In the genomic region with DNA sequence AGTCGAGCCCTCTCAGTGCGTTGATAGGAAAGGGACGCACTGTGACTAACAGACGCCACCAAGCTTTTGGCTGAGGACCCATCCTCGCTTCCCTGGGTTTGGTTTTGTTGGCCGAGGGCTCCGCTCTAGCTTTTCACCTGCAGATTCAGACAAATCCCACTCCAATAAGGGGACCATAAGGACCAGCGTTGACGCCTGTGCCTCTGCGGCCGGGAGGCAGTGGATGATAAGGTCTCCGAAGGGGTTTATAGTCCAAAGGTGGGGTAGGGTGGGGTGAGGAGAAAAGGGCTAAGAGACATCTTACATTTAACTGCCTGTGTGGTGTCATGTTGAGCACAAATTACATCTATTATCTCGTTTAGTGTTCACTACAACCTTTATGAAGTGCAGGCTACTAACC, we compare ENCODE assay signal across 1 cellular context.
TF ChIP-seq lines count a peak whose summit lies in the region.

No MANE protein-coding gene starts in this region.

TF ChIP-seq in GM12878, 131 proteins besides CTCF, POLR2A, EP300 and RAD21:
- TF ChIP-seq MEF2A (IDR thresholded peaks at IDR 0.05; ENCODE audit: insufficient read depth, low read depth, low read length) (no peak), IRF3 (IDR thresholded peaks at IDR 0.05) (no peak), MTA2 (IDR thresholded peaks at IDR 0.05; ENCODE audit: low read depth) (no peak), HDAC2 (IDR thresholded peaks at IDR 0.05) (no peak), STAT1 (conservative IDR thresholded peaks at IDR 0.05) (no peak), GABPA (IDR thresholded peaks at IDR 0.05; ENCODE audit: low read depth) (no peak)
